Comparison of ENCODE assay signal across 11 cellular contexts in the genomic region with DNA sequence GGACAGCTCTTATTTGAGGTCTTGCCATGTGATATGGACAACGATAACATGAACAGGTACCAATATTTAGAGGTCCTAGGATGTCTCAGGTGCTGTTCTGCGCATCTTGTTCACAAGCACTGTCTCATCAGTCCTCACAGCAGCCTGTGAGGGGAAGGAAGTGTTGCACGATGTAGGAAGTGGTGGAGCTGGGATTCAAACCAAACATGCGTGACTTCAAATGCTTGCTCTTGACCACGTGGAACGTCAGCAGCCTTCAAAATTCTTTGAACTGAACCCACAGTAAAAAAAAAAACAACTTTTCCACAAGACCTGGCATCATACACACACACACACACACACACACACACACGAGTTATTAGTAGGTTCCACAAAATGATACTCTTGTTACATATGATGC.
A peak's percentile ranks its signal among the peaks of the same experiment; 100 is the strongest.
DNase-seq lines count a peak whose midpoint lies in the region; ATAC-seq lines count a peak whose summit lies in the region.
"Had no signal": no experiment of that assay in that cellular context is flagged by ENCODE, and none has a peak within 500 bp of the region (broad histone marks: within the 10 kb centered on the region; RNA-seq: fewer than 3 reads in every experiment).

No MANE protein-coding gene starts in this region.

- peak; percentile 51 to 53 for ATAC-seq in activated naive CD4-positive, alpha-beta T cell treated with anti-CD3 and anti-CD28 coated beads, Interleukin-2, amount 50 U/mL, for 72 hours
- ATAC-seq in GM21360 (IDR thresholded peaks at IDR 0.05; ENCODE audit: unreplicated experiment): no peak
- ATAC-seq in GM21737 (IDR thresholded peaks at IDR 0.05; ENCODE audit: unreplicated experiment): no peak

- peaks cover 0 to 10% of the 10 kb centered on the region in 2 donors for H3K9me3 Mint-ChIP-seq in activated naive CD4-positive, alpha-beta T cell treated with anti-CD3 and anti-CD28 coated beads, Interleukin-2, amount 50 U/mL, for 72 hours

- peaks cover 0 to 6% of the 10 kb centered on the region in 2 donors for H3K36me3 Mint-ChIP-seq in activated naive CD4-positive, alpha-beta T cell treated with anti-CD3 and anti-CD28 coated beads, Interleukin-2, amount 50 U/mL, for 72 hours

- no peak overlapping the region for H3K27ac Mint-ChIP-seq in activated naive CD4-positive, alpha-beta T cell treated with anti-CD3 and anti-CD28 coated beads, Interleukin-2, amount 50 U/mL, for 72 hours

- peak; percentile 22 for DNase-seq in activated CD8-positive, alpha-beta memory T cell treated with anti-CD3 and anti-CD28 coated beads, Interleukin-2, amount 50 U/mL, for 1 hour (ENCODE audit: extremely low read depth)
- DNase-seq in activated CD8-positive, alpha-beta memory T cell treated with anti-CD3 and anti-CD28 coated beads, Interleukin-2, amount 50 U/mL, for 48 hours: no peak
- DNase-seq in SK-MEL-5 (ENCODE audit: low read depth, low spot score): peak; percentile 29
- DNase-seq in activated naive CD4-positive, alpha-beta T cell treated with anti-CD3 and anti-CD28 coated beads, Interleukin-2, amount 50 U/mL, for 72 hours (ENCODE audit: low spot score in 2 of 2): no peak
- DNase-seq in stimulated activated naive CD4-positive, alpha-beta T cell (lab: John Stamatoyannopoulos, UW): peak in 4 of 6 experiments; percentile 19 to 78 (median 74)
- DNase-seq in stimulated activated CD4-positive, alpha-beta T cell treated with anti-CD3 and anti-CD28 coated beads, Interleukin-12 subunit alpha, Interleukin-12 subunit beta, amount 100 ng/mL, for 4 hours: no peak
- DNase-seq: caudate nucleus, NCI-H510A treated with DMSO at 0.1 percent for 48 hours, SW 1271 had no signal

- in situ Hi-C loops in SK-MEL-5 (cut with HindIII; ENCODE audit: low pct_unique_long_range_greater_than_20kb, low sequenced_read_pairs): no loop called here

Comparison
In these comparisons a context has a peak if more than half of its experiments do, and no peak if none do; other contexts are left out.
1. DNase-seq: peak in activated CD8-positive, alpha-beta memory T cell treated with anti-CD3 and anti-CD28 coated beads, Interleukin-2, amount 50 U/mL, for 1 hour (single experiment), SK-MEL-5 (single experiment) and stimulated activated naive CD4-positive, alpha-beta T cell (4 of 6); none in activated CD8-positive, alpha-beta memory T cell treated with anti-CD3 and anti-CD28 coated beads, Interleukin-2, amount 50 U/mL, for 48 hours (single experiment), activated naive CD4-positive, alpha-beta T cell treated with anti-CD3 and anti-CD28 coated beads, Interleukin-2, amount 50 U/mL, for 72 hours (0 of 2) and stimulated activated CD4-positive, alpha-beta T cell treated with anti-CD3 and anti-CD28 coated beads, Interleukin-12 subunit alpha, Interleukin-12 subunit beta, amount 100 ng/mL, for 4 hours (single experiment).
2. ATAC-seq: peak in activated naive CD4-positive, alpha-beta T cell treated with anti-CD3 and anti-CD28 coated beads, Interleukin-2, amount 50 U/mL, for 72 hours (2 of 2); none in GM21360 (single experiment) and GM21737 (single experiment).